Comparison of ENCODE assay signal across 8 cellular contexts in the genomic region with DNA sequence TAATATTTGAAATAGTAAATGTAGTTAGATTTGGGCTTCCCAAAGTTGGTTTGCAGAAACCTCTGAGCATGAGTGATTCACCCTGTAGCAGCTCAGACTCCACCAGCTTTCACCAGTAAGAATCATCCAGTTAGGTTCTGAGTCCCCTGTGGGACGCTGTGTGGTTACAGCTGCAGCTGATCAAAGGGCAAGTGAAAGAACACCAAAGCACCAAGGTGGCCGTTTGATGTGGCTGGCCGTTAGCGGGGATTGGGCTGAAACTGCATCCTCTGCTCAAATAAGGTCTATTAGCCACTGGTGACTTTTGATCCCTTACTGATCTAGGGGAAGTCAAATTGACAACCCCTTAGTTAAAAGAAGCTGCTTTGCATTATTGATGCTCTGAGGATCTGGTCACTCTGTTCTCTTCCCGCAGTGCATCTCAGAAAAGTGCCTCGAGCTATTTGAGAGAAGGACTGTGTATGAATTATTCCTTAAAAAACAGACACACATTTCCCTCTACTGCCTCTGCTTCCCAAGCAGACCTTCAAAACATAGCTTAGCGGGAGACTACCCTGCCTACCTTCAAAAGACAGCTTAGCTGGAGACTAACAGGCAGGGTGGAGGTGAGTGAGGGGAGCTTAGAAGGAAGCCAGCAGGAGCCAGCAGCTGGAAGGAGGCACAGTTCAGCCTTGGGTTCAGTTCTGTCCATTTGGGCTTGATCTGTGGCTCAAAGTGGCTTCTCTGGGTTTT. TPM values are rescaled to one million over a fixed set of nuclear protein-coding genes. Genes with fewer than 3 reads are reported as not detected.
DNase-seq lines count a peak whose midpoint lies in the region; ATAC-seq and TF ChIP-seq lines count a peak whose summit lies in the region.

No MANE protein-coding gene starts in this region.

- TF ChIP-seq CTCF in choroid plexus epithelial cell (conservative IDR thresholded peaks at IDR 0.05; ENCODE audit: low read depth, low read length) (no peak), uterus (IDR thresholded peaks at IDR 0.05) (no peak)

- H3K4me3 ChIP-seq in choroid plexus epithelial cell (ENCODE audit: low read depth, low read length) (no peak overlapping the region), uterus (no peak overlapping the region)

- peak; percentile 25 for DNase-seq in T-helper 9 cell
- peak; percentile 63 for DNase-seq in choroid plexus epithelial cell (ENCODE audit: low read depth)
- DNase-seq in stimulated activated naive CD8-positive, alpha-beta T cell treated with anti-CD3 and anti-CD28 coated beads, Interleukin-15, Interleukin-2, amounts not matched to agents 100 U/mL and 50 U/mL, for 24 hours = peak; percentile 74
- no peak for DNase-seq in HUDEP-2 (lab: John Stamatoyannopoulos, UW; ENCODE audit: unreplicated experiment in 76 of 76)
- no peak for DNase-seq in GF-D8 (lab: John Stamatoyannopoulos, UW)
- DNase-seq in uterus = no peak

- H3K4me1 ChIP-seq in uterus = peaks cover 0 to 6% of the 10 kb centered on the region in 2 donors

- intact Hi-C loops in uterus (cut with DNase I; ENCODE audit: low total_unique reads) = no loop called here

- H3K36me3 ChIP-seq in uterus = no peaks in the 10 kb centered on the region

- ATAC-seq in GM18511 (IDR thresholded peaks at IDR 0.05; ENCODE audit: unreplicated experiment) (peak; percentile 92), HG02938 (IDR thresholded peaks at IDR 0.05; ENCODE audit: unreplicated experiment) (peak; percentile 91)
- peak; percentile 99 for ATAC-seq in stimulated activated naive CD8-positive, alpha-beta T cell treated with anti-CD3 and anti-CD28 coated beads, Interleukin-15, Interleukin-2, amounts not matched to agents 100 U/mL and 50 U/mL, for 24 hours

- no peak for TF ChIP-seq POLR2A in uterus (IDR thresholded peaks at IDR 0.05)

- H3K27me3 ChIP-seq in uterus = no peaks in the 10 kb centered on the region

- no peaks in the 10 kb centered on the region for H3K9me3 ChIP-seq in uterus

- no peak overlapping the region for H3K27ac ChIP-seq in uterus

RNA-seq across cellular contexts. Expression of a gene that starts 3.7 kb away (rescaled TPM):
- total RNA-seq in uterus = not detected

RNA-seq across cellular contexts. Expression of a gene that starts 44.6 kb away (rescaled TPM):
- 10 to 100 TPM in 3 of 4 donors, 1 to 10 TPM in 1; 8.8 to 45.6 (median 34.2) TPM for total RNA-seq in uterus

Comparison
In these comparisons a context has a peak if more than half of its experiments do, and no peak if none do; other contexts are left out.
1. DNase-seq: peak in T-helper 9 cell (single experiment), choroid plexus epithelial cell (single experiment) and stimulated activated naive CD8-positive, alpha-beta T cell treated with anti-CD3 and anti-CD28 coated beads, Interleukin-15, Interleukin-2, amounts not matched to agents 100 U/mL and 50 U/mL, for 24 hours (single experiment); none in HUDEP-2 (0 of 76), GF-D8 (single experiment) and uterus (0 of 2).
2. Peak in every context shown above with its lines, with median percentiles within 50 percentile points of each other: ATAC-seq.